14 cellular contexts compared by ENCODE assay signal in the genomic region with DNA sequence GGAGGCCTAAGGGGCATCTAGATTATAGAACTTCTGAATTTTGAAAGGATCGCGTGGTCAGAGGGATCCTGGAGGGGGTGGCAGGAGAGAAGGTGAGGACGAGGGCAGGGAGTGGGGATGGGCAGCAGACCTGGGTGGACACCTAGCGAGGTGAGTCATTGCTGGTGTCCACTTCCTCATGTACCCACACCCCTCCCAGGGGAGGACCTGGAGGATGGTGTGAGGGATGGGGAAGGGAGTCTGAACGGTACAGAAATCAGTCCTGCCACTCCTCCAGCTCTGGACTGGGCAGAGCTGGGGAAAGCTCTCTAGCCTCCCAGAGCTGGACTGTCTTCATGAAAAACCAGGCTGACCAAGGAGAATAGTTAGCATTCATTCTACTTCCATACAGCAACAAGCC. TPM values are rescaled to one million over a fixed set of nuclear protein-coding genes. Genes with fewer than 3 reads are reported as not detected.
DNase-seq lines count a peak whose midpoint lies in the region; ATAC-seq and TF ChIP-seq lines count a peak whose summit lies in the region.
"Had no signal": no experiment of that assay in that cellular context is flagged by ENCODE, and none has a peak within 500 bp of the region (broad histone marks: within the 10 kb centered on the region; RNA-seq: fewer than 3 reads in every experiment).

No MANE protein-coding gene starts in this region.

- peaks cover 6% of the 10 kb centered on the region for H3K27me3 Mint-ChIP-seq in type B pancreatic cell

- H3K4me1 ChIP-seq in upper lobe of right lung: no peaks in the 10 kb centered on the region

- no peak overlapping the region for H3K4me3 ChIP-seq in upper lobe of right lung

- no peak overlapping the region for H3K27ac Mint-ChIP-seq in type B pancreatic cell

- H3K27ac ChIP-seq in VCaP (peak overlapping the region; percentile 56), upper lobe of right lung (no peak overlapping the region)

- intact Hi-C loops in upper lobe of right lung (cut with DNase I): no loop called here

- no peak for TF ChIP-seq CTCF in VCaP (conservative IDR thresholded peaks at IDR 0.05)
- no peak for TF ChIP-seq CTCF in omental fat pad (IDR thresholded peaks at IDR 0.05)
- no peak for TF ChIP-seq CTCF in upper lobe of right lung (IDR thresholded peaks at IDR 0.05)
- no peak for TF ChIP-seq CTCF in type B pancreatic cell (conservative IDR thresholded peaks at IDR 0.05)

- DNase-seq in omental fat pad (ENCODE audit: low spot score): no peak
- DNase-seq in upper lobe of right lung: no peak
- DNase-seq in type B pancreatic cell (ENCODE audit: extremely low spot score, unreplicated experiment): no peak
- DNase-seq in SKM-1 treated with dmso at 0.1 percent for 144 hours (lab: John Stamatoyannopoulos, UW; ENCODE audit: unreplicated experiment): no peak
- DNase-seq in ecto neural progenitor cell (ENCODE audit: low spot score): no peak
- DNase-seq in erythroblast (lab: John Stamatoyannopoulos, UW): no peak
- DNase-seq: C1 segment of cervical spinal cord; Calu3; CD4-positive, alpha-beta memory T cell; COR-L47; DND-41; H7; HCEC 1CT had no signal

- no peaks in the 10 kb centered on the region for H3K36me3 ChIP-seq in upper lobe of right lung

- H3K9me3 ChIP-seq in upper lobe of right lung: no peaks in the 10 kb centered on the region

- H3K9me3 Mint-ChIP-seq in type B pancreatic cell: no peaks in the 10 kb centered on the region
- H3K9me3 Mint-ChIP-seq: CD4-positive, alpha-beta memory T cell had no signal

- TF ChIP-seq POLR2A in erythroblast (IDR thresholded peaks at IDR 0.05; ENCODE audit: low read length): no peak

- no peaks in the 10 kb centered on the region for H3K27me3 ChIP-seq in upper lobe of right lung

- ATAC-seq in omental fat pad (ENCODE audit: low FRiP score) (peak; percentile 77), upper lobe of right lung (peak; percentile 44)

- no peak overlapping the region for H3K4me3 Mint-ChIP-seq in type B pancreatic cell
- H3K4me3 Mint-ChIP-seq: CD4-positive, alpha-beta memory T cell had no signal

- H3K4me1 Mint-ChIP-seq in type B pancreatic cell (ENCODE audit: unreplicated experiment): peaks cover 5% of the 10 kb centered on the region
- H3K4me1 Mint-ChIP-seq: CD4-positive, alpha-beta memory T cell had no signal

- no peaks in the 10 kb centered on the region for H3K36me3 Mint-ChIP-seq in type B pancreatic cell
- H3K36me3 Mint-ChIP-seq: CD4-positive, alpha-beta memory T cell had no signal

RNA-seq across cellular contexts. Expression of gene TMOD1, which starts 46.9 kb away (rescaled TPM):
- 10 to 100 TPM; 10.1 to 33.8 (median 21.0) TPM for total RNA-seq in omental fat pad
- 11.3 TPM for total RNA-seq in upper lobe of right lung
- total RNA-seq in type B pancreatic cell (ENCODE audit: low replicate concordance): 10.5 and 12.9 TPM in 2 replicates
